In the genomic region with DNA sequence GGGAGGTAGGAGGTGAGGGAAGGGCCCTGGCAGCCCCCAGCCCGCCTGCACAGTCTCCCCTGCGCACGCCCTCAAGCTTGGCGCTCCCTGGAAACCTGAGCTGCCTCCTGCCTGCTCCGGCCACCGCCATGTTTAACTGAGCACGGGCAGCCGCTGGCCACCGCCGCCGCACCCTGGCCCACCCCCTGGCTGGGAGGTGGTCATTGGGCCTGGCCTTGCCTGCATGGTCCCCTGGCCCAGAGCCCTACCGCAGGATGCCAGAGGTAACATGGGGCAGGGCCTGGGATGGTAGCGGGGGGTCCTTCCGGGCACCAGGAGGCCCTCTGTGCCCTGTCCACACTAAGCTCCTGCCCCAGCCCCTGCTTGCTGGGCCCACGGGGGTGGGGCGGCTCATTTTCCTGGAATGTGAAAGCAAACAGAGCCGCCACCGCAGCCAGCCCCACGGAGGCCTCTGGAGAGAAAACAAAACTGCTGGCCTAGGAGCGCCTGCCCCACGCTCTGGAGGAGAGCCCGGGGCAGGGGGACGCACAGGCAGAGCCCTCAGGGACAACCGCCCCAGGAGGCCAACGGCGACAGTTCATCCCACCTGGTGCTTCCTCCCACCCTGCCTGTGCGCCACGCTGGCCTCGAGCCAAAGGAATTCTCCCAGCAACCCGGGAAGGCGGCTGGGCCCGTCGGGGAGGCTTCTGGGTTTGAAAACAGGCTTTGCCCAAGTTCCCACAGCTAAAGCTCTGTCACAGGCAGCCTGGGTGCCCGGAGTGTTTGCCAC, we compare ENCODE assay signal across 1 cellular context.
A peak's percentile ranks its signal among the peaks of the same experiment; 100 is the strongest.
TF ChIP-seq lines count a peak whose summit lies in the region.

No MANE protein-coding gene starts in this region.

TF ChIP-seq in A549, 52 proteins besides CTCF, POLR2A, EP300 and RAD21:
- TF ChIP-seq, protein P1, sequence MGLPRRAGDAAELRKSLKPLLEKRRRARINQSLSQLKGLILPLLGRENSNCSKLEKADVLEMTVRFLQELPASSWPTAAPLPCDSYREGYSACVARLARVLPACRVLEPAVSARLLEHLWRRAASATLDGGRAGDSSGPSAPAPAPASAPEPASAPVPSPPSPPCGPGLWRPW (IDR thresholded peaks at IDR 0.05): no peak
- peak; percentile 54; the same call in 1 of the 2 replicates for TF ChIP-seq EHF (CRISPR knock-in tag; IDR thresholded peaks at IDR 0.05)
- TF ChIP-seq, protein P2, sequence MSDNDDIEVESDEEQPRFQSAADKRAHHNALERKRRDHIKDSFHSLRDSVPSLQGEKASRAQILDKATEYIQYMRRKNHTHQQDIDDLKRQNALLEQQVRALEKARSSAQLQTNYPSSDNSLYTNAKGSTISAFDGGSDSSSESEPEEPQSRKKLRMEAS (IDR thresholded peaks at IDR 0.05): peak; percentile 70; the same call in 1 of the 2 replicates
- TF ChIP-seq KDM5A (IDR thresholded peaks at IDR 0.05): no peak
- TF ChIP-seq HOXB5 (CRISPR knock-in tag; IDR thresholded peaks at IDR 0.05): 0 out of 2 replicates have a peak, but pooled peaks have one; percentile 67
- TF ChIP-seq GATA3 (IDR thresholded peaks at IDR 0.05; ENCODE audit: borderline replicate concordance): peak; percentile 54; the same call in 1 of the 2 replicates
- TF ChIP-seq JUN (IDR thresholded peaks at IDR 0.05): peak; percentile 28 to 63; a peak in 3 of 5 replicates
- TF ChIP-seq MAZ (IDR thresholded peaks at IDR 0.05; ENCODE audit: borderline replicate concordance, low read depth, low read length): 0 out of 2 replicates have a peak, but pooled peaks have one; percentile 53
- no peak for TF ChIP-seq CBX2 (IDR thresholded peaks at IDR 0.05; ENCODE audit: borderline replicate concordance, low read depth)
- peak; percentile 10; the same call in 1 of the 2 replicates for TF ChIP-seq ZSCAN20 (CRISPR knock-in tag; IDR thresholded peaks at IDR 0.05)
